In the genomic region with DNA sequence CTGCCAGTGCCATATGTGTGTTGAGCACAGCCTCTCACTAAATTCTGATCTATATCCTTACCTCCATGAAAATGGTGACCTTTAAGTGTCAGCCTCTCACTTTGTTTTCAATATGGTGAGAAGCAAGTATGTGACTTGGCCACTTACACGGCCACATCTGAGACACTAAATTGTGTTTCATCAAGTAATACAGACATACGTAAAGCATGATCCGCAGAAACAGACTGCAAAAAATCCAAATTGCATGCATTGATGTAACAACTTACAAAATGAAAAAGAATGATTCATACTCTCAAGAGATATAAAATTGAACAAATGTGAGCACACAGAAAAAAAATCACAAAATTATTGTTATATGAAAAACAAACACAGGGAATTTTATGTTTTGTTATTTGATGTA, we compare ENCODE assay signal across 21 cellular contexts.
"Had no signal": no experiment of that assay in that cellular context is flagged by ENCODE, and none has a peak within 500 bp of the region (broad histone marks: within the 10 kb centered on the region; RNA-seq: fewer than 3 reads in every experiment).

No MANE protein-coding gene starts in this region.

- H3K27me3 Mint-ChIP-seq: dendritic cell treated with granulocyte-macrophage colony-stimulating factor and Interleukin-4, amounts not matched to agents 40 ng/mL and 50 ng/mL, for 4 days; naive thymus-derived CD8-positive, alpha-beta T cell; progenitor cell of endocrine pancreas; stimulated activated memory B cell treated with anti-CD40 and anti-IgM and Interleukin-4, amounts not matched to agents 10 μg/mL and 1 μg/mL and 100 μg/mL, for 72 hours; stimulated activated naive CD8-positive, alpha-beta T cell treated with anti-CD3 and anti-CD28 coated beads, Interleukin-15, Interleukin-2, amounts not matched to agents 100 ng/mL and 50 ng/mL, for 24 hours had no signal

- H3K4me3 Mint-ChIP-seq: dendritic cell treated with granulocyte-macrophage colony-stimulating factor and Interleukin-4, amounts not matched to agents 40 ng/mL and 50 ng/mL, for 4 days; effector memory CD8-positive, alpha-beta T cell; naive thymus-derived CD8-positive, alpha-beta T cell; neural crest cell; stimulated activated memory B cell treated with anti-CD40 and anti-IgM and Interleukin-4, amounts not matched to agents 10 μg/mL and 1 μg/mL and 100 μg/mL, for 72 hours; stimulated activated naive CD8-positive, alpha-beta T cell treated with anti-CD3 and anti-CD28 coated beads, Interleukin-15, Interleukin-2, amounts not matched to agents 100 ng/mL and 50 ng/mL, for 24 hours had no signal

- H3K4me3 ChIP-seq: esophagus squamous epithelium, heart left ventricle, mucosa of descending colon, pancreas, thoracic aorta, transverse colon had no signal

- H3K36me3 Mint-ChIP-seq: naive thymus-derived CD8-positive, alpha-beta T cell; stimulated activated memory B cell treated with anti-CD40 and anti-IgM and Interleukin-4, amounts not matched to agents 10 μg/mL and 1 μg/mL and 100 μg/mL, for 72 hours had no signal

- DNase-seq: cerebellar nuclear complex; effector memory CD8-positive, alpha-beta T cell; esophagus squamous epithelium; foreskin melanocyte; heart left ventricle; hippocampal formation; kidney glomerular epithelial cell; mammary epithelial cell; mucosa of descending colon; naive thymus-derived CD8-positive, alpha-beta T cell; pancreas; right cardiac atrium; stimulated activated CD4-positive, alpha-beta T cell treated with anti-CD3 and anti-CD28 coated beads, Interleukin-4, amount 100 ng/mL, for 1 hour; substantia nigra; transverse colon had no signal

- H3K4me1 ChIP-seq: esophagus squamous epithelium, pancreas had no signal

- H3K36me3 ChIP-seq: esophagus squamous epithelium, heart left ventricle, pancreas, thoracic aorta, transverse colon had no signal

- H3K9me3 ChIP-seq: esophagus squamous epithelium, heart left ventricle, mucosa of descending colon, pancreas, thoracic aorta, transverse colon had no signal

- H3K4me1 Mint-ChIP-seq: neural crest cell; stimulated activated memory B cell treated with anti-CD40 and anti-IgM and Interleukin-4, amounts not matched to agents 10 μg/mL and 1 μg/mL and 100 μg/mL, for 72 hours had no signal

- H3K27ac Mint-ChIP-seq: dendritic cell treated with granulocyte-macrophage colony-stimulating factor and Interleukin-4, amounts not matched to agents 40 ng/mL and 50 ng/mL, for 4 days; effector memory CD8-positive, alpha-beta T cell; progenitor cell of endocrine pancreas; stimulated activated memory B cell treated with anti-CD40 and anti-IgM and Interleukin-4, amounts not matched to agents 10 μg/mL and 1 μg/mL and 100 μg/mL, for 72 hours; stimulated activated naive CD8-positive, alpha-beta T cell treated with anti-CD3 and anti-CD28 coated beads, Interleukin-15, Interleukin-2, amounts not matched to agents 100 ng/mL and 50 ng/mL, for 24 hours had no signal

- H3K27me3 ChIP-seq: esophagus squamous epithelium, heart left ventricle, pancreas, transverse colon had no signal

- H3K27ac ChIP-seq: esophagus squamous epithelium, heart left ventricle, pancreas, thoracic aorta, transverse colon had no signal

- H3K9me3 Mint-ChIP-seq: dendritic cell treated with granulocyte-macrophage colony-stimulating factor and Interleukin-4, amounts not matched to agents 40 ng/mL and 50 ng/mL, for 4 days; effector memory CD8-positive, alpha-beta T cell; naive thymus-derived CD8-positive, alpha-beta T cell; neural crest cell; stimulated activated memory B cell treated with anti-CD40 and anti-IgM and Interleukin-4, amounts not matched to agents 10 μg/mL and 1 μg/mL and 100 μg/mL, for 72 hours; stimulated activated naive CD8-positive, alpha-beta T cell treated with anti-CD3 and anti-CD28 coated beads, Interleukin-15, Interleukin-2, amounts not matched to agents 100 ng/mL and 50 ng/mL, for 24 hours had no signal

- ATAC-seq: effector memory CD8-positive, alpha-beta T cell; heart left ventricle; mucosa of descending colon; naive thymus-derived CD8-positive, alpha-beta T cell; pancreas; right cardiac atrium; stimulated activated memory B cell treated with anti-CD40 and anti-IgM and Interleukin-4, amounts not matched to agents 10 μg/mL and 1 μg/mL and 100 μg/mL, for 72 hours had no signal
